In genomic region chr13:40444241-40444640, GRCh38 we compare ENCODE assay signal across 12 cellular contexts.
A peak's percentile ranks its signal among the peaks of the same experiment; 100 is the strongest.
DNase-seq lines count a peak whose midpoint lies in the region; ATAC-seq and TF ChIP-seq lines count a peak whose summit lies in the region.
"Had no signal": no experiment of that assay in that cellular context is flagged by ENCODE, and none has a peak within 500 bp of the region (broad histone marks: within the 10 kb centered on the region; RNA-seq: fewer than 3 reads in every experiment).

No MANE protein-coding gene starts in this region.

- TF ChIP-seq POLR2A in testis (IDR thresholded peaks at IDR 0.05): no peak

- peaks cover 3% of the 10 kb centered on the region for H3K9me3 Mint-ChIP-seq in memory B cell
- H3K9me3 Mint-ChIP-seq in effector memory CD8-positive, alpha-beta T cell: no peaks in the 10 kb centered on the region

- H3K27me3 Mint-ChIP-seq in memory B cell: no peaks in the 10 kb centered on the region
- no peaks in the 10 kb centered on the region for H3K27me3 Mint-ChIP-seq in effector memory CD8-positive, alpha-beta T cell
- H3K27me3 Mint-ChIP-seq: CD4-positive, CD25-positive, alpha-beta regulatory T cell had no signal

- POLR2A ChIA-PET in OCI-LY7 (lab: Charles Lee): interaction anchor here (0.7 to 4.0 kb wide), 10 partner anchors 11 to 224 kb away, joined by 3 to 57 read pairs (median 4); no protein-coding TSS in a partner anchor

- H3K9me2 ChIP-seq in DOHH2 (replicated peaks; ENCODE audit: control insufficient read depth, low read length): no peaks in the 10 kb centered on the region
- no peaks in the 10 kb centered on the region for H3K9me2 ChIP-seq in OCI-LY7 (ENCODE audit: insufficient read depth, low read length)

- 35 to 43% methylated on average over 3 of the region's 3 CpGs for WGBS in testis, 2 donors

- H3K27ac ChIP-seq in DOHH2 (ENCODE audit: low read depth, low read length) (peak overlapping the region; percentile 89), OCI-LY7 (ENCODE audit: low read depth, low read length, poor library complexity, severe bottlenecking) (peak overlapping the region; percentile 92), subcutaneous abdominal adipose tissue (ENCODE audit: low read depth, low read length) (peak overlapping the region; percentile 39), testis (no peak overlapping the region)
- H3K27ac ChIP-seq: A549 had no signal

- CTCF ChIA-PET in OCI-LY7 (lab: Charles Lee; ENCODE audit: unreplicated experiment): interaction anchor here (1.1 kb wide), 1 partner anchor 9 kb away, joined by 4 read pairs; no protein-coding TSS in a partner anchor

- H3K9me3 ChIP-seq in DOHH2 (ENCODE audit: control insufficient read depth, insufficient read depth, low read length) (peaks cover 6% of the 10 kb centered on the region; the same call in 1 of the 2 replicates), OCI-LY7 (ENCODE audit: low read length) (peaks cover 22% of the 10 kb centered on the region), subcutaneous abdominal adipose tissue (ENCODE audit: control insufficient read depth in 5 of 5, low read length in 5 of 5) (peaks cover 0 to 3% (median 0%) of the 10 kb centered on the region in 5 donors), testis (no peaks in the 10 kb centered on the region)
- H3K9me3 ChIP-seq: A549 had no signal

- intact Hi-C loops in OCI-LY7 (cut with micrococcal nuclease; ENCODE audit: unreplicated experiment): loop anchor here (2.0 to 10.0 kb wide), 3 partner anchors 145 to 499 kb away; no protein-coding TSS in a partner anchor
- intact Hi-C loops in testis (cut with DNase I; ENCODE audit: low total_unique reads): no loop called here

- H3K4me2 ChIP-seq in DOHH2 (ENCODE audit: low read length) (peak overlapping the region; percentile 57), OCI-LY7 (ENCODE audit: low read length) (peak overlapping the region; percentile 61)
- H3K4me2 ChIP-seq: A549, GM23338 had no signal

- H3K36me3 ChIP-seq in DOHH2 (ENCODE audit: control insufficient read depth, low read length): peaks cover 8% of the 10 kb centered on the region
- H3K36me3 ChIP-seq in OCI-LY7 (ENCODE audit: insufficient read depth, low read length): peaks cover 15% of the 10 kb centered on the region
- no peaks in the 10 kb centered on the region for H3K36me3 ChIP-seq in subcutaneous abdominal adipose tissue (ENCODE audit: control insufficient read depth in 5 of 5, insufficient read depth in 5 of 5, low read length in 5 of 5)
- no peaks in the 10 kb centered on the region for H3K36me3 ChIP-seq in testis (ENCODE audit: low read depth, missing control alignments)

- no peak for DNase-seq in OCI-LY7 (ENCODE audit: low spot score)
- no peak for DNase-seq in memory B cell (ENCODE audit: low spot score in 2 of 2)
- DNase-seq in testis: no peak
- DNase-seq in effector memory CD8-positive, alpha-beta T cell: no peak
- DNase-seq: CD4-positive, CD25-positive, alpha-beta regulatory T cell; DMS53; H7 had no signal

- H3K27ac Mint-ChIP-seq in memory B cell: peak overlapping the region; percentile 19
- no peak overlapping the region for H3K27ac Mint-ChIP-seq in effector memory CD8-positive, alpha-beta T cell
- H3K27ac Mint-ChIP-seq: GM23338 had no signal

- H3K36me3 Mint-ChIP-seq in memory B cell: no peaks in the 10 kb centered on the region
- H3K36me3 Mint-ChIP-seq in effector memory CD8-positive, alpha-beta T cell (ENCODE audit: insufficient read depth): no peaks in the 10 kb centered on the region

- H3K4me3 Mint-ChIP-seq in memory B cell: no peak overlapping the region
- no peak overlapping the region for H3K4me3 Mint-ChIP-seq in effector memory CD8-positive, alpha-beta T cell
- H3K4me3 Mint-ChIP-seq: CD4-positive, CD25-positive, alpha-beta regulatory T cell; GM23338 had no signal

- no peak for TF ChIP-seq CTCF in DOHH2 (IDR thresholded peaks at IDR 0.05; ENCODE audit: low read depth, low read length, poor library complexity, severe bottlenecking)
- TF ChIP-seq CTCF in OCI-LY7 (conservative IDR thresholded peaks at IDR 0.05; ENCODE audit: low read length): no peak
- no peak for TF ChIP-seq CTCF in testis (IDR thresholded peaks at IDR 0.05)

- H3F3A ChIP-seq in DOHH2 (ENCODE audit: control insufficient read depth, insufficient read depth): peaks cover 10% of the 10 kb centered on the region

- peaks cover 96% of the 10 kb centered on the region for H3K4me1 ChIP-seq in DOHH2 (ENCODE audit: control insufficient read depth, low read length)
- H3K4me1 ChIP-seq in OCI-LY7 (ENCODE audit: insufficient read depth, low read length, poor library complexity, severe bottlenecking): peaks cover 94% of the 10 kb centered on the region
- H3K4me1 ChIP-seq in subcutaneous abdominal adipose tissue (ENCODE audit: control insufficient read depth in 5 of 5, insufficient read depth in 5 of 5, low read length in 5 of 5): peaks cover 16 to 67% (median 60%) of the 10 kb centered on the region in 5 donors
- H3K4me1 ChIP-seq in testis: peaks cover 7% of the 10 kb centered on the region

- no peak for ATAC-seq in memory B cell (ENCODE audit: low read depth)
- no peak for ATAC-seq in effector memory CD8-positive, alpha-beta T cell (replicated peaks)
- no peak for ATAC-seq in GM18907 (IDR thresholded peaks at IDR 0.05; ENCODE audit: unreplicated experiment)
- ATAC-seq: A549, GM23338 had no signal

- H3K4me3 ChIP-seq in DOHH2 (ENCODE audit: low read length) (peak overlapping the region; percentile 13), OCI-LY7 (ENCODE audit: low read depth, low read length, poor library complexity, severe bottlenecking) (no peak overlapping the region), subcutaneous abdominal adipose tissue (ENCODE audit: low read depth in 1 of 5, low read length in 5 of 5) (no peak overlapping the region), testis (no peak overlapping the region)
- H3K4me3 ChIP-seq: A549, GM23338 had no signal

- peak overlapping the region in 1 of 5 donors; percentile 26 for H3K9ac ChIP-seq in subcutaneous abdominal adipose tissue (ENCODE audit: low read length in 5 of 5)

- 0 out of 2 replicates have a peak, but pooled peaks cover 2% of the 10 kb centered on the region for H3K79me2 ChIP-seq in DOHH2 (ENCODE audit: control insufficient read depth, low read length)
- no peaks in the 10 kb centered on the region for H3K79me2 ChIP-seq in OCI-LY7 (ENCODE audit: insufficient read depth, low read depth, low read length)

- peaks cover 43% of the 10 kb centered on the region for H3K4me1 Mint-ChIP-seq in memory B cell
- H3K4me1 Mint-ChIP-seq in effector memory CD8-positive, alpha-beta T cell (ENCODE audit: low read depth in 2 of 2): peaks cover 11% of the 10 kb centered on the region in 2 donors

- no TSS peak for BruUV-seq in OCI-LY7 (replicated peaks; lab: Mats Ljungman, UMichigan)

- H3K27me3 ChIP-seq in DOHH2 (ENCODE audit: control insufficient read depth, low read length) (no peaks in the 10 kb centered on the region), subcutaneous abdominal adipose tissue (ENCODE audit: control insufficient read depth in 5 of 5, insufficient read depth in 4 of 5, low read length in 5 of 5) (no peaks in the 10 kb centered on the region), testis (no peaks in the 10 kb centered on the region)

- no peak overlapping the region; the same call in 1 of the 2 replicates for H2AFZ ChIP-seq in OCI-LY7 (ENCODE audit: low read length)
- H2AFZ ChIP-seq: GM23338 had no signal

- no peaks in the 10 kb centered on the region for H4K20me1 ChIP-seq in DOHH2 (ENCODE audit: control insufficient read depth, insufficient read depth, low read depth, low read length)
- H4K20me1 ChIP-seq in OCI-LY7 (ENCODE audit: insufficient read depth, low read length): no peaks in the 10 kb centered on the region

Comparison
In these comparisons a context has a peak if more than half of its experiments do, and no peak if none do; other contexts are left out.
1. H3K27ac ChIP-seq: peak in DOHH2 (single experiment), OCI-LY7 (single experiment) and subcutaneous abdominal adipose tissue (single experiment); none in testis (0 of 2).